ENCODE assay signal across 8 cellular contexts in the genomic region with DNA sequence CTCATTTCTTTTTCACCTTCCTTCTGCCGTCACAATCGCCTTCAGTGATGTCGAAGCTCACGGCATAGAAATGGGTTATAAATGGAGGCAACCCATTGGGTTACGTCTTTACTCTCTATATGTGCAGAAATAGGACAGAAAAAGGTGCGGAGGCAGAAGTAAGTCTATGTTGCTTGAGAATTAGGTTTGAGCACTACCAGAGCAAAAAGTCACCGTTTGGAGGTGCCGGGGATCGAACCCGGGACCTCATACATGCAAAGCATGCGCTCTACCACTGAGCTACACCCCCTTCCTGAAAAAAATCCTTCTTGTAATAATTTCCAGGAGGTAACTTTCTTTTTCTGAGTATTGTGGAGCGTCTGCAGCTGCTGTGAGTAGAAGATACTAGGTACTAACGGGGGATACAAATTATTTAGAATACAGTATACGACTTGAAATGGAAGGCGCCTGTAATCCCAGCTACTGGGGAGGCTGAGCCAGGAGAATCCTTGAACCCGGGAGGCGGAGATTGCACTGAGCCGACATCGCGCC.
DNase-seq lines count a peak whose midpoint lies in the region; ATAC-seq and TF ChIP-seq lines count a peak whose summit lies in the region.

No MANE protein-coding gene starts in this region.

- no peaks in the 10 kb centered on the region for H3K9me3 ChIP-seq in SK-N-MC (ENCODE audit: low read depth, low read length)

- DNase-seq in Caki2 (ENCODE audit: low read depth) (peak; percentile 90), HS-5 (ENCODE audit: low read depth) (peak; percentile 68), SK-N-MC (ENCODE audit: low read depth, low spot score) (no peak), epithelial cell of esophagus (ENCODE audit: low read depth) (peak; percentile 64), renal cortical epithelial cell (ENCODE audit: low read depth) (peak; percentile 46)
- DNase-seq in central memory CD4-positive, alpha-beta T cell, result no peak

- 0 out of 2 replicates have a peak overlapping the region, but pooled peaks have one; percentile 31 for H3K27ac ChIP-seq in SK-N-MC

- ATAC-seq in HG02623 (IDR thresholded peaks at IDR 0.05; ENCODE audit: unreplicated experiment) (no peak), GM21529 (IDR thresholded peaks at IDR 0.05; ENCODE audit: unreplicated experiment) (no peak)

- in situ Hi-C loops in Caki2 (cut with HindIII; ENCODE audit: low pct_unique_long_range_greater_than_20kb, low sequenced_read_pairs), result no loop called here

- peak overlapping the region; percentile 62 for H3K9ac ChIP-seq in SK-N-MC (ENCODE audit: insufficient read length)

- H3K36me3 ChIP-seq in SK-N-MC (ENCODE audit: insufficient read depth, low read length), result no peaks in the 10 kb centered on the region

- H3K4me3 ChIP-seq in SK-N-MC (peak overlapping the region; percentile 97), epithelial cell of esophagus (ENCODE audit: low read length) (peak overlapping the region; percentile 54)

- no peak for TF ChIP-seq CTCF in epithelial cell of esophagus (IDR thresholded peaks at IDR 0.05; ENCODE audit: insufficient read depth, low read depth, low read length, missing control alignments)

Comparison
In these comparisons a context has a peak if more than half of its experiments do, and no peak if none do; other contexts are left out.
1. DNase-seq: peak in Caki2 (single experiment), HS-5 (single experiment), epithelial cell of esophagus (single experiment) and renal cortical epithelial cell (single experiment); none in SK-N-MC (single experiment) and central memory CD4-positive, alpha-beta T cell (single experiment).